ENCODE assay signal across 17 cellular contexts in the genomic region with DNA sequence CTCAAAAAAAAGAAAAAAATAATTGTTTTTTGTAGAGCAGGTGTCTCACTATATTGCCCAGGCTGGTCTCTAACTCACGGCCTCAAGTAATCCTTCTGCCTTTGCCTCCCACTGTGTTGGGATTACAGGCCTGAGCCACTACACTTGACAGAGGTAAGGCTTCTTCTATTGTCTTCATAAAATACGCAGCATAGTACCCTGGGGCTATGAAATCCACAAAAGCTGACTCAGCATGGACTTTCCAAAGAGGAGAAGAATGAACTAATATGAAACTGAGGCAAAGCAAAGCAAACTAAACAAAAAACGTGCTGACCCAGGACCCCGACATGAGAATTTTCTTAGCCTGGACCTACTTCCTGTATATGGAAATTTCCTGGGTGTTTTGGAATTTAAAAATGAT. TPM values are rescaled to one million over a fixed set of nuclear protein-coding genes. Genes with fewer than 3 reads are reported as not detected.
DNase-seq lines count a peak whose midpoint lies in the region; ATAC-seq and TF ChIP-seq lines count a peak whose summit lies in the region.
"Had no signal": no experiment of that assay in that cellular context is flagged by ENCODE, and none has a peak within 500 bp of the region (broad histone marks: within the 10 kb centered on the region; RNA-seq: fewer than 3 reads in every experiment).

No MANE protein-coding gene starts in this region.

- TF ChIP-seq POLR2A in IMR-90 (IDR thresholded peaks at IDR 0.05; ENCODE audit: low read depth, low read length) (no peak), body of pancreas (IDR thresholded peaks at IDR 0.05) (no peak)

- DNase-seq in ELF-1 (ENCODE audit: low read depth, low spot score) (peak; percentile 32), IMR-90 (no peak), body of pancreas (no peak), mesendoderm (peak; percentile 51)
- DNase-seq: AML-193, DMS79, HFFc6, NCI-H1417 treated with DMSO at 0.1 percent for 48 hours, NCI-H187 treated with DMSO at 0.1 percent for 48 hours, NCI-H2227 treated with DMSO at 0.1 percent for 48 hours, NCI-H510A treated with DMSO at 0.1 percent for 48 hours, NCI-H82, SIG-M5 had no signal

- intact Hi-C loops in IMR-90 (cut with micrococcal nuclease) (no loop called here), body of pancreas (cut with DNase I) (no loop called here)

- H3K9ac ChIP-seq in IMR-90 (ENCODE audit: low read depth, low read length) (no peak overlapping the region), mesendoderm (ENCODE audit: low read length) (no peak overlapping the region)

- TF ChIP-seq CTCF in IMR-90 (conservative IDR thresholded peaks at IDR 0.05; ENCODE audit: low read depth, low read length): no peak
- TF ChIP-seq CTCF in body of pancreas (IDR thresholded peaks at IDR 0.05): no peak

- H3K56ac ChIP-seq in IMR-90 (ENCODE audit: extremely low read depth, insufficient read depth, low read length) (no peak overlapping the region), mesendoderm (ENCODE audit: low read length) (no peak overlapping the region)

- no peaks in the 10 kb centered on the region; the same call in 1 of the 2 replicates for H4K20me1 ChIP-seq in IMR-90 (ENCODE audit: insufficient read depth, low read length)

- no peak overlapping the region for H3K4me3 ChIP-seq in IMR-90 (ENCODE audit: insufficient read depth, low read depth, low read length)
- no peak overlapping the region for H3K4me3 ChIP-seq in body of pancreas
- H3K4me3 ChIP-seq in mesendoderm (ENCODE audit: low read length): no peak overlapping the region

- no TSS peak for BruUV-seq in IMR-90 (replicated peaks; lab: Mats Ljungman, UMichigan)

- CTCF ChIA-PET in IMR-90 (lab: Yijun Ruan, JAX): interaction anchor here (0.6 kb wide), 1 partner anchor 738 kb away, joined by 4 read pairs; no protein-coding TSS in a partner anchor

- no peak overlapping the region for H2BK20ac ChIP-seq in IMR-90 (ENCODE audit: low read depth, low read length)

- H2BK120ac ChIP-seq in IMR-90 (ENCODE audit: low read depth, low read length) (no peak overlapping the region), mesendoderm (ENCODE audit: low read depth, low read length) (no peak overlapping the region)

- H3K9me1 ChIP-seq in IMR-90 (ENCODE audit: insufficient read depth, low read length): no peaks in the 10 kb centered on the region

- H4K5ac ChIP-seq in IMR-90 (ENCODE audit: low read depth, low read length): no peak overlapping the region
- no peak overlapping the region for H4K5ac ChIP-seq in mesendoderm (ENCODE audit: low read length)

- H3K79me2 ChIP-seq in mesendoderm (ENCODE audit: control insufficient read depth, insufficient read depth, low read length): no peaks in the 10 kb centered on the region

- POLR2A ChIA-PET in IMR-90 (lab: Charles Lee; ENCODE audit: unreplicated experiment): no interaction called here

- H4K8ac ChIP-seq in IMR-90 (ENCODE audit: low read depth in 2 of 2, low read length in 2 of 2) (no peak overlapping the region), mesendoderm (ENCODE audit: low read depth, low read length) (no peak overlapping the region)

- dilution Hi-C loops in IMR-90 (cut with HindIII; ENCODE audit: low sequenced_read_pairs, unreplicated experiment): no loop called here

- H3K4me2 ChIP-seq in IMR-90 (ENCODE audit: low read depth, low read length): no peak overlapping the region
- H3K4me2 ChIP-seq in mesendoderm (ENCODE audit: low read length): no peak overlapping the region

- H3K18ac ChIP-seq in IMR-90 (ENCODE audit: low read depth, low read length) (no peak overlapping the region), mesendoderm (ENCODE audit: low read length) (no peak overlapping the region)

- no peak overlapping the region for H2BK5ac ChIP-seq in IMR-90 (ENCODE audit: low read depth, low read length, poor library complexity, severe bottlenecking)
- no peak overlapping the region for H2BK5ac ChIP-seq in mesendoderm (ENCODE audit: low read length)

- no peak overlapping the region for H2BK15ac ChIP-seq in IMR-90 (ENCODE audit: low read depth, low read length)
- no peak overlapping the region for H2BK15ac ChIP-seq in mesendoderm (replicated peaks; ENCODE audit: low read depth)

- in situ Hi-C loops in IMR-90 (cut with MboI; ENCODE audit: low sequenced_read_pairs): loop anchor here (25.0 kb wide), 1 partner anchor 418 kb away; the partner anchor contains the start of gene NBPF1

- H2AK5ac ChIP-seq in IMR-90 (ENCODE audit: low read depth, low read length) (no peak overlapping the region), mesendoderm (ENCODE audit: low read length) (no peak overlapping the region)

- no peak overlapping the region for H4K91ac ChIP-seq in IMR-90 (ENCODE audit: insufficient read depth, low read depth, low read length)

- H3K9me3 ChIP-seq in IMR-90 (ENCODE audit: control insufficient read depth, insufficient read depth, low read length) (no peaks in the 10 kb centered on the region), body of pancreas (no peaks in the 10 kb centered on the region)

- no peak for TF ChIP-seq RAD21 in IMR-90 (IDR thresholded peaks at IDR 0.05; ENCODE audit: low read length)

- no peak for ATAC-seq in IMR-90 (ENCODE audit: low read depth)
- no peak for ATAC-seq in body of pancreas
- no peak for ATAC-seq in HG02884 (IDR thresholded peaks at IDR 0.05; ENCODE audit: unreplicated experiment)
- no peak for ATAC-seq in GM18868 (IDR thresholded peaks at IDR 0.05; ENCODE audit: unreplicated experiment)
- ATAC-seq in HG02981 (IDR thresholded peaks at IDR 0.05; ENCODE audit: unreplicated experiment): no peak

- H3K4ac ChIP-seq in IMR-90 (ENCODE audit: low read depth, low read length) (no peak overlapping the region), mesendoderm (ENCODE audit: low read depth, low read length) (no peak overlapping the region)

- H3K36me3 ChIP-seq in IMR-90 (ENCODE audit: control insufficient read depth, insufficient read depth, low read length): peaks cover 43% of the 10 kb centered on the region
- H3K36me3 ChIP-seq in body of pancreas (replicated peaks in 1 of 2; ENCODE audit: insufficient read depth in 1 of 2, low read depth in 2 of 2): peaks cover 0 to 6% of the 10 kb centered on the region in 2 donors
- peaks cover 13% of the 10 kb centered on the region for H3K36me3 ChIP-seq in mesendoderm (ENCODE audit: control insufficient read depth, insufficient read depth, low read length)

- no CpG with 5 or more reads among the region's 4 CpGs for WGBS in IMR-90 (ENCODE audit: extremely low coverage in 2 of 2, insufficient read length in 1 of 2), 2 experiments
- 84 to 90% methylated on average over 4 of the region's 4 CpGs for WGBS in body of pancreas, 2 donors
- no CpG with 5 or more reads among the region's 4 CpGs for WGBS in mesendoderm (ENCODE audit: extremely low coverage, insufficient coverage, low lambda C conversion rate)

- no peak overlapping the region for H3K14ac ChIP-seq in IMR-90 (replicated peaks; ENCODE audit: low read depth, low read length)

- no peak overlapping the region for H3K27ac ChIP-seq in IMR-90 (ENCODE audit: insufficient read depth, low read length)
- H3K27ac ChIP-seq in body of pancreas: peak overlapping the region in 3 of 4 donors; percentile 69 to 88 (median 80)
- H3K27ac ChIP-seq in mesendoderm (ENCODE audit: low read depth, low read length): no peak overlapping the region
- H3K27ac ChIP-seq: C4-2B had no signal

- H2AK9ac ChIP-seq in IMR-90 (replicated peaks; ENCODE audit: low read depth, low read length, poor library complexity): no peak overlapping the region

- no peaks in the 10 kb centered on the region for H3K4me1 ChIP-seq in IMR-90 (ENCODE audit: control insufficient read depth, insufficient read depth, low read length)
- peaks cover 51% of the 10 kb centered on the region for H3K4me1 ChIP-seq in body of pancreas
- H3K4me1 ChIP-seq in mesendoderm (ENCODE audit: control insufficient read depth, low read depth, low read length): no peaks in the 10 kb centered on the region

- H3K23ac ChIP-seq in IMR-90 (ENCODE audit: low read depth, low read length) (no peak overlapping the region), mesendoderm (ENCODE audit: low read length) (no peak overlapping the region)

- no peak overlapping the region for H2AFZ ChIP-seq in IMR-90 (replicated peaks; ENCODE audit: low read length, poor library complexity)

- H3K27me3 ChIP-seq in IMR-90 (ENCODE audit: control insufficient read depth, insufficient read depth, low read length) (no peaks in the 10 kb centered on the region), body of pancreas (no peaks in the 10 kb centered on the region), mesendoderm (ENCODE audit: insufficient read depth, low read length, poor library complexity) (no peaks in the 10 kb centered on the region)

- peaks cover 3 to 18% of the 10 kb centered on the region in 2 experiments; a peak in 3 of 4 replicates for H3K79me1 ChIP-seq in IMR-90 (ENCODE audit: low read depth in 1 of 2, low read length in 2 of 2)
- no peaks in the 10 kb centered on the region for H3K79me1 ChIP-seq in mesendoderm (ENCODE audit: low read length)

TF ChIP-seq in IMR-90, 13 proteins besides CTCF, POLR2A, EP300 and RAD21:
- TF ChIP-seq BHLHE40 (IDR thresholded peaks at IDR 0.05; ENCODE audit: low read depth, low read length): no peak
- peak; percentile 92 for TF ChIP-seq MAFK (IDR thresholded peaks at IDR 0.05; ENCODE audit: low read depth, low read length)

RNA-seq across cellular contexts. Expression of gene ATP13A2, which starts 18.5 kb away (rescaled TPM):
- total RNA-seq in IMR-90 (2012; rRNA removed) (3.9 and 5.7 TPM in 2 replicates), body of pancreas (10 to 100 TPM; 56.8 to 61.0 TPM)
- 18.9 and 19.6 TPM in 2 replicates for polyA plus RNA-seq in IMR-90 (2012; rRNA removed)
- polyA plus RNA-seq in IMR-90 (2012; cell fraction: cytosol; rRNA removed): 10.3 and 22.1 TPM in 2 replicates
- 17.2 and 49.7 TPM in 2 replicates for polyA plus RNA-seq in IMR-90 (2012; cell fraction: nucleus; rRNA removed; ENCODE audit: low replicate concordance)
- polyA plus RNA-seq in mesendoderm (2013, experiment 1 of 2): 37.2 TPM
- polyA plus RNA-seq in mesendoderm (2013, experiment 2 of 2): 39.3 TPM

RNA-seq across cellular contexts. Expression of gene SDHB, which starts 23.6 kb away (rescaled TPM):
- total RNA-seq in IMR-90 (2012; rRNA removed) (143 and 206 TPM in 2 replicates), body of pancreas (10 to 100 TPM; 38.9 to 59.4 TPM)
- 122 and 125 TPM in 2 replicates for polyA plus RNA-seq in IMR-90 (2012; rRNA removed)
- 81.1 and 183 TPM in 2 replicates for polyA plus RNA-seq in IMR-90 (2012; cell fraction: cytosol; rRNA removed)
- 21.4 and 51.0 TPM in 2 replicates for polyA plus RNA-seq in IMR-90 (2012; cell fraction: nucleus; rRNA removed; ENCODE audit: low replicate concordance)
- polyA plus RNA-seq in mesendoderm (2013, experiment 1 of 2): 114 TPM
- polyA plus RNA-seq in mesendoderm (2013, experiment 2 of 2): 122 TPM

RNA-seq across cellular contexts. Expression of gene MFAP2, which starts 49.8 kb away (rescaled TPM):
- 2.5 and 3.9 TPM in 2 replicates for total RNA-seq in IMR-90 (2012; rRNA removed)
- polyA plus RNA-seq in IMR-90 (2012; rRNA removed): 13.9 and 14.6 TPM in 2 replicates
- 14.5 and 21.7 TPM in 2 replicates for polyA plus RNA-seq in IMR-90 (2012; cell fraction: cytosol; rRNA removed)
- 17.6 and 36.8 TPM in 2 replicates for polyA plus RNA-seq in IMR-90 (2012; cell fraction: nucleus; rRNA removed; ENCODE audit: low replicate concordance)
- total RNA-seq in body of pancreas: 10 to 100 TPM in 1 of 2 donors, 1 to 10 TPM in 1; 1.3 to 13.5 TPM
- polyA plus RNA-seq in mesendoderm (2013, experiment 1 of 2): 137 TPM
- 141 TPM for polyA plus RNA-seq in mesendoderm (2013, experiment 2 of 2)

Comparison
In these comparisons a context has a peak if more than half of its experiments do, and no peak if none do; other contexts are left out.
1. DNase-seq: peak in ELF-1 (single experiment) and mesendoderm (single experiment); none in IMR-90 (single experiment) and body of pancreas (0 of 4).
2. H3K27ac ChIP-seq: peak in body of pancreas (3 of 4); none in IMR-90 (single experiment) and mesendoderm (single experiment).